ENCODE assay signal across 35 cellular contexts in the genomic region with DNA sequence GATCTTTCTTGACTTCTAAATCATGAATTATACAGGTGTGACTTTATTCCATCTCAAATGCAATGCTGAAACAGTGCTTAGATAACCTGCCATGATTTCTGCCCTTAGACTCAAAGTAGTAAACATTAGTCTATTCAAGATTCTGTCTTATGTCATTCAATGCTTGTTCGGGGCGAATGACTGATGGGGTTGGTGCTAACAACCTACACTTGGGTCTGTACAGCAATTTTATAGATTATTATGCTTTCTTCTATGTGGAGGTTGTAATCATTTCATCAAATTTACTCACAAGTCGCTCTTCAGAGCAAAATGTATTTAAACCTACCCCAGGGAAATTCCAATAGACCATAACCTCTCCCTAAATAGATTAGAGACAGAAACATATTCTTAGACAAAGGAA.
"Had no signal": no experiment of that assay in that cellular context is flagged by ENCODE, and none has a peak within 500 bp of the region (broad histone marks: within the 10 kb centered on the region; RNA-seq: fewer than 3 reads in every experiment).

No MANE protein-coding gene starts in this region.

- H3K9me3 ChIP-seq: MG63 had no signal

- H3K36me3 ChIP-seq: MG63 had no signal

- H3K4me2 ChIP-seq: KMS-11 had no signal

- H3K27ac ChIP-seq: KMS-11 had no signal

- DNase-seq: Karpas-422, Kasumi-1, MG63, MM.1S, MV-4-11, NCI-H1048, NCI-H1092, NCI-H1092 treated with DMSO at 0.1 percent for 48 hours, NCI-H1105, NCI-H1105 treated with DMSO at 0.1 percent for 48 hours, NCI-H1417, NCI-H1417 treated with DMSO at 0.1 percent for 48 hours, NCI-H1436, NCI-H1436 treated with DMSO at 0.1 percent for 48 hours, NCI-H146, NCI-H1694, NCI-H1694 treated with DMSO at 0.1 percent for 48 hours, NCI-H187, NCI-H187 treated with DMSO at 0.1 percent for 48 hours, NCI-H1930, NCI-H2029, NCI-H2029 treated with DMSO at 0.1 percent for 48 hours, NCI-H2081, NCI-H2081 treated with DMSO at 0.1 percent for 48 hours, NCI-H2107, NCI-H2171, NCI-H2171 treated with DMSO at 0.1 percent for 48 hours, NCI-H2227 treated with DMSO at 0.1 percent for 48 hours, NCI-H226, NCI-H345, NCI-H446, NCI-H446 treated with DMSO at 0.1 percent for 48 hours, NCI-H510A, NCI-H510A treated with DMSO at 0.1 percent for 48 hours had no signal

- H3K9ac ChIP-seq: KMS-11 had no signal

- H3K4me3 ChIP-seq: MG63 had no signal

- H3K27me3 ChIP-seq: MG63 had no signal
